In genomic region chrX:38760883-38761282, GRCh38 we compare ENCODE assay signal across 26 cellular contexts.
"Had no signal": no experiment of that assay in that cellular context is flagged by ENCODE, and none has a peak within 500 bp of the region (broad histone marks: within the 10 kb centered on the region; RNA-seq: fewer than 3 reads in every experiment).

No MANE protein-coding gene starts in this region.

- FAIRE-seq: endometrium, islet of Langerhans, keratinocyte had no signal

- H3K27ac ChIP-seq: colonic mucosa, epithelial cell of prostate, esophagus squamous epithelium, gastrocnemius medialis, heart right ventricle, left lung, lower lobe of right lung had no signal

- ATAC-seq: effector memory CD8-positive, alpha-beta T cell; esophagus mucosa; gastrocnemius medialis; heart right ventricle; left cardiac atrium; left lung; left ventricle myocardium superior; lower lobe of right lung; mucosa of descending colon had no signal

- DNase-seq: colonic mucosa; cortex of kidney; effector CD8-positive, alpha-beta T cell; effector memory CD8-positive, alpha-beta T cell; endodermal cell; erythroblast; esophagus squamous epithelium; foreskin fibroblast; foreskin melanocyte; gastrocnemius medialis; glutamatergic neuron; head of caudate nucleus; heart right ventricle; hippocampal formation; left cardiac atrium; left lung; left ventricle myocardium superior; lower lobe of right lung; mesenchymal stem cell; mucosa of descending colon; naive B cell had no signal

- H3K36me3 ChIP-seq: colonic mucosa, esophagus squamous epithelium, gastrocnemius medialis, heart right ventricle, left lung, lower lobe of right lung had no signal

- H3K4me1 ChIP-seq: colonic mucosa, esophagus squamous epithelium, gastrocnemius medialis, heart right ventricle, left lung, lower lobe of right lung had no signal

- H3K4me3 ChIP-seq: colonic mucosa, esophagus squamous epithelium, gastrocnemius medialis, heart right ventricle, left lung, lower lobe of right lung, mucosa of descending colon had no signal

- H3K9me3 ChIP-seq: colonic mucosa, esophagus squamous epithelium, gastrocnemius medialis, heart right ventricle, left lung, lower lobe of right lung, mucosa of descending colon had no signal

- H3K27me3 ChIP-seq: colonic mucosa, esophagus squamous epithelium, gastrocnemius medialis had no signal
